8 cellular contexts compared by ENCODE assay signal in the genomic region with DNA sequence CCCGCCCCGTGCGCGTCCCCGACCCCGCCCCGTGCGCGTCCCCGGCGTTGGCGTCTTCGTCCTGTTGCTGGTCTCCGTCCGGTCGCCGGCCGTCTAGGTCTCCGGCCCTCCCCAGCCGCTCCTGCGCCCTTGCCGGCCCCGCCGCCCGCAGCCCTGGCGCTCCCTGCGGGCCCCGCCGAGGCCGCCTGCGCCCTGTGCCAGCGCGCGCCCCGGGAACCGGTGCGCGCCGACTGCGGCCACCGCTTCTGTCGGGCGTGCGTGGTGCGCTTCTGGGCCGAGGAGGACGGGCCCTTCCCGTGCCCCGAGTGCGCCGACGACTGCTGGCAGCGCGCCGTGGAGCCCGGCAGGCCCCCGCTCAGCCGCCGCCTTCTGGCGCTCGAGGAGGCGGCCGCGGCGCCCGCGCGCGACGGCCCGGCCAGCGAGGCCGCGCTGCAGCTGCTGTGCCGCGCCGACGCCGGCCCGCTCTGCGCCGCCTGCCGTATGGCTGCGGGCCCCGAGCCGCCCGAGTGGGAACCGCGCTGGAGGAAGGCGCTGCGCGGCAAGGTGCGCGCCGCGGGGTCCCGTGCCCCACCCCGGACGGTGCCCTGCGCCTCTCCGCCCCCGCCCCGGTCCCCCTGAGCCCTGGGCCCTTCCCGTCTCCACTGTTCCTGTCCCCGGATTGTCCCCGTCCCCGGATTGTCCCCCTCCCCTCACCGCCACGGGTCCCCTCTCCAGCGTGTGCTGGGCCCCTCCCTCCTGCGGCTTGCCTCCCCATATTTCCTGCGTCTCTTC. TPM values are rescaled to one million over a fixed set of nuclear protein-coding genes. Genes with fewer than 3 reads are reported as not detected.
DNase-seq lines count a peak whose midpoint lies in the region; ATAC-seq, FAIRE-seq and TF ChIP-seq lines count a peak whose summit lies in the region.

TSS of gene RNF187 (plus strand) at position 47 of the 771 bp plus-strand sequence.

- no peaks in the 10 kb centered on the region for H3K9me3 ChIP-seq in H1 (ENCODE audit: insufficient read depth in 2 of 2, low read depth in 1 of 2, low read length in 1 of 2)
- H3K9me3 ChIP-seq in mononuclear cell (ENCODE audit: low read depth, low read length), result no peaks in the 10 kb centered on the region

- POLR2A ChIA-PET in H1 (lab: Charles Lee; ENCODE audit: partially characterized antibody), result interaction anchor here (1.3 to 6.9 kb wide), 7 partner anchors 10 to 30 kb away, joined by 4 to 82 read pairs (median 7); a partner anchor contains a TSS

- CTCF ChIA-PET in Calu3 (lab: Charles Lee), result interaction anchor here (0.7 to 1.0 kb wide), 4 partner anchors 94 to 322 kb away, joined by 3 to 15 read pairs (median 4); partner anchors contain the start of gene IBA57
- CTCF ChIA-PET in H1 (lab: Charles Lee; ENCODE audit: partially characterized antibody), result interaction anchor here (0.5 to 2.3 kb wide), 8 partner anchors 11 to 608 kb away, joined by 3 to 15 read pairs (median 5); no protein-coding TSS in a partner anchor

- H3K18ac ChIP-seq in H1 (ENCODE audit: extremely low read depth, low read length), result peak within 1 kb of the TSS; percentile 95

- peaks cover 61% of the 10 kb centered on the region for H3K36me3 Mint-ChIP-seq in Calu3 (ENCODE audit: insufficient read depth, unreplicated experiment)

- TF ChIP-seq RAD21 in H1 (IDR thresholded peaks at IDR 0.05 in 1 of 2, conservative IDR thresholded peaks at IDR 0.05 in 1 of 2; ENCODE audit: low read depth in 2 of 2, low read length in 2 of 2), result no peak

- H4K20me1 ChIP-seq in H1 (replicated peaks in 1 of 2; ENCODE audit: control insufficient read depth in 1 of 2, insufficient read depth in 2 of 2, low read length in 2 of 2), result peaks cover 3 to 15% of the 10 kb centered on the region in 2 experiments

- peak within 1 kb of the TSS; percentile 99 for H2BK120ac ChIP-seq in H1 (replicated peaks; ENCODE audit: low read depth, low read length)

- no peak within 1 kb of the TSS for H3K23ac ChIP-seq in H1 (ENCODE audit: insufficient read length)

- H3K27ac ChIP-seq in H1 (ENCODE audit: low read depth, low read length), result peak within 1 kb of the TSS; percentile 99

- H3K4me3 Mint-ChIP-seq in Calu3 (ENCODE audit: low read depth, unreplicated experiment), result peak within 1 kb of the TSS; percentile 98

- peak; percentile 22 for ATAC-seq in GM21367 (IDR thresholded peaks at IDR 0.05; ENCODE audit: unreplicated experiment)
- peak; percentile 37 to 47 for ATAC-seq in activated CD4-positive, CD25-positive, alpha-beta regulatory T cell treated with anti-CD3 and anti-CD28 coated beads, Interleukin-2, amount 50 U/mL, for 24 hours

- no peaks in the 10 kb centered on the region; a peak in 1 of 4 replicates for H3K79me2 ChIP-seq in H1 (ENCODE audit: control insufficient read depth in 1 of 2, insufficient read depth in 2 of 2, low read length in 2 of 2)

- H4K91ac ChIP-seq in H1 (replicated peaks; ENCODE audit: insufficient read length, low read length), result peak within 1 kb of the TSS; percentile 99

- H3K9ac ChIP-seq in H1 (replicated peaks in 1 of 4; ENCODE audit: extremely low read depth in 1 of 4, low read depth in 3 of 4, low read length in 3 of 4), result peak within 1 kb of the TSS; percentile 48 to 95 (median 88)

- H2AFZ ChIP-seq in H1 (ENCODE audit: low read length), result peak within 1 kb of the TSS; percentile 65; the same call in 1 of the 2 replicates

- H3K56ac ChIP-seq in H1 (replicated peaks; ENCODE audit: insufficient read length, low read depth, low read length), result peak within 1 kb of the TSS; percentile 94

- peak within 1 kb of the TSS; percentile 87 for H3K4ac ChIP-seq in H1 (replicated peaks; ENCODE audit: insufficient read length, low read depth, low read length)

- intact Hi-C loops in Calu3 (cut with micrococcal nuclease; ENCODE audit: unreplicated experiment), result no loop called here

- H3K4me2 ChIP-seq in H1 (ENCODE audit: insufficient read depth in 1 of 2, low read depth in 2 of 2, low read length in 2 of 2), result peak within 1 kb of the TSS; percentile 71 to 93

- 0% methylated on average over 27 of the region's 112 CpGs; no CpG with 5 or more reads in 1 of the 2 experiments for WGBS in H1 (ENCODE audit: extremely low coverage in 1 of 2, insufficient coverage in 1 of 2, insufficient read length in 1 of 2, insufficient replicate concordance in 2 of 2, low coverage in 1 of 2, low lambda C conversion rate in 2 of 2, missing lambda C conversion rate in 1 of 2), 2 experiments

- peak within 1 kb of the TSS; percentile 93 for H4K8ac ChIP-seq in H1 (ENCODE audit: extremely low read depth, insufficient read depth, low read length)

- H3K36me3 ChIP-seq in H1 (ENCODE audit: control insufficient read depth in 2 of 4, insufficient read depth in 4 of 4, low read length in 3 of 4), result peaks cover 4 to 22% (median 8%) of the 10 kb centered on the region in 4 experiments; a peak in 7 of 8 replicates

- H3K9me3 Mint-ChIP-seq in Calu3 (ENCODE audit: low read depth, unreplicated experiment), result no peaks in the 10 kb centered on the region

- H3K79me1 ChIP-seq in H1 (ENCODE audit: low read depth, low read length), result peaks cover 16% of the 10 kb centered on the region

- H3K27me3 Mint-ChIP-seq in Calu3 (ENCODE audit: unreplicated experiment), result no peaks in the 10 kb centered on the region

- BruUV-seq in Calu3 (replicated peaks; lab: Mats Ljungman, UMichigan), result no TSS peak

- H2BK5ac ChIP-seq in H1 (ENCODE audit: low read depth, low read length), result peak within 1 kb of the TSS; percentile 95

- H3K27ac Mint-ChIP-seq in Calu3 (ENCODE audit: unreplicated experiment), result peak within 1 kb of the TSS; percentile 100

- peak within 1 kb of the TSS; percentile 70; the same call in 1 of the 2 replicates for H2BK12ac ChIP-seq in H1 (ENCODE audit: low read depth, low read length)

- no peak for FAIRE-seq in H1 (lab: Jason Lieb, UNC)

- DNase-seq in Calu3, result peak; percentile 96
- no peak for DNase-seq in HT1080 (ENCODE audit: low read depth)
- peak in 1 of 2 experiments; percentile 95 for DNase-seq in H1 (ENCODE audit: low read depth in 1 of 2, low spot score in 2 of 2)
- DNase-seq in stimulated activated CD8-positive, alpha-beta memory T cell treated with anti-CD3 and anti-CD28 coated beads, Interleukin-7, amount 100 ng/mL, for 4 hours (ENCODE audit: low read depth in 2 of 2), result peak; percentile 60 to 78
- DNase-seq in DMS79 treated with DMSO at 0.1 percent for 48 hours (lab: John Stamatoyannopoulos, UW), result no peak

- H3K27me3 ChIP-seq in H1 (replicated peaks in 1 of 4; ENCODE audit: control insufficient read depth in 3 of 4, extremely low read depth in 1 of 4, insufficient read depth in 3 of 4, low read length in 3 of 4) (no peaks in the 10 kb centered on the region), mononuclear cell (ENCODE audit: insufficient read depth, low read length) (no peaks in the 10 kb centered on the region)

- no peak within 1 kb of the TSS for H3K14ac ChIP-seq in H1 (ENCODE audit: insufficient read length)

- peaks cover 14% of the 10 kb centered on the region for H3K4me1 Mint-ChIP-seq in Calu3 (ENCODE audit: low read depth, unreplicated experiment)

- peaks cover 0 to 10% (median 6%) of the 10 kb centered on the region in 4 experiments; a peak in 6 of 7 replicates for H3K4me1 ChIP-seq in H1 (replicated peaks in 1 of 4; ENCODE audit: control insufficient read depth in 3 of 4, insufficient read depth in 4 of 4, low read length in 3 of 4)
- peaks cover 39% of the 10 kb centered on the region for H3K4me1 ChIP-seq in mononuclear cell (ENCODE audit: insufficient read depth, low read length)

- peaks cover 12% of the 10 kb centered on the region for H3K23me2 ChIP-seq in H1 (ENCODE audit: low read depth, low read length)

- TF ChIP-seq EP300 in H1 (IDR thresholded peaks at IDR 0.05; ENCODE audit: borderline replicate concordance in 1 of 2, low read depth in 2 of 2, low read length in 2 of 2), result no peak

- peak within 1 kb of the TSS; percentile 86 for H4K5ac ChIP-seq in H1 (ENCODE audit: insufficient read length, low read depth, low read length)

- H2AK5ac ChIP-seq in H1 (ENCODE audit: low read depth, low read length), result no peak within 1 kb of the TSS

- TF ChIP-seq CTCF in Calu3 (IDR thresholded peaks at IDR 0.05; ENCODE audit: unreplicated experiment) (no peak), H1 (IDR thresholded peaks at IDR 0.05; ENCODE audit: control extremely low read depth in 1 of 3, insufficient read depth in 1 of 3, low read depth in 1 of 3, low read length in 3 of 3) (no peak)

- 0 out of 2 replicates have a peak within 1 kb of the TSS, but pooled peaks have one; percentile 86 for H2BK20ac ChIP-seq in H1 (ENCODE audit: low read length)

- H2BK15ac ChIP-seq in H1 (ENCODE audit: low read length), result peak within 1 kb of the TSS; percentile 72; the same call in 1 of the 2 replicates

- H3K4me3 ChIP-seq in H1 (ENCODE audit: extremely low read depth in 1 of 4, insufficient read depth in 2 of 4, low read depth in 3 of 4, low read length in 4 of 4) (peak within 1 kb of the TSS; percentile 76 to 87 (median 85)), mononuclear cell (ENCODE audit: low read length) (peak within 1 kb of the TSS; percentile 60)

- TF ChIP-seq POLR2A in H1 (IDR thresholded peaks at IDR 0.05; ENCODE audit: control extremely low read depth in 1 of 2, low read depth in 2 of 2, low read length in 2 of 2), result no peak

TF ChIP-seq in H1, 55 proteins besides CTCF, POLR2A, EP300 and RAD21:
- TF ChIP-seq TBP (IDR thresholded peaks at IDR 0.05; ENCODE audit: low read depth, low read length) (no peak), KDM4A (IDR thresholded peaks at IDR 0.05; ENCODE audit: low read depth, low read length, severe bottlenecking) (peak; percentile 39), TAF1 (IDR thresholded peaks at IDR 0.05; ENCODE audit: low read depth, low read length) (0 out of 2 replicates have a peak, but pooled peaks have one; percentile 35)

RNA-seq across cellular contexts. Expression of gene RNF187, which starts in this region (rescaled TPM):
- 87.1 and 99.2 TPM in 2 replicates for total RNA-seq in Calu3 (2022)
- total RNA-seq in HT1080 (2014; rRNA removed; shearing (Covaris generic)), result 55.6 and 56.5 TPM in 2 replicates
- 55.0 and 57.5 TPM in 2 replicates for polyA plus RNA-seq in HT1080 (2015; cell fraction: cytosol; rRNA removed)
- 24.8 and 28.7 TPM in 2 replicates for polyA plus RNA-seq in HT1080 (2015; cell fraction: nucleus; rRNA removed)
- 111 and 113 TPM in 2 replicates for total RNA-seq in H1 (2021; fragmentation: NEBNext Ultra II Directional; extraction: Animal tissue kit (Norgen Biotek cat#: 25700))
- polyA plus RNA-seq in H1 (2011; rRNA removed), result 47.0 and 75.6 TPM in 2 replicates
- 50.1 TPM for polyA plus RNA-seq in H1 (2011; cell fraction: cytosol; rRNA removed)
- polyA plus RNA-seq in H1 (2011; cell fraction: nucleus; rRNA removed), result 42.7 TPM
- polyA plus RNA-seq in H1 (2012, experiment 1 of 2), result 50.8 to 75.3 TPM (median 67.3 TPM) in 4 replicates
- 58.5 TPM for polyA plus RNA-seq in H1 (2012, experiment 2 of 2)
- polyA plus RNA-seq in H1 (2013, experiment 1 of 2), result 30.0 TPM
- polyA plus RNA-seq in H1 (2013, experiment 2 of 2), result 30.1 TPM
- 25.9 and 34.8 TPM in 2 replicates for polyA minus RNA-seq in H1 (2011; rRNA and poly(A)+ RNA removed)
- polyA minus RNA-seq in H1 (2011; cell fraction: cytosol; rRNA and poly(A)+ RNA removed), result 39.0 TPM
- 15.2 TPM for polyA minus RNA-seq in H1 (2011; cell fraction: nucleus; rRNA and poly(A)+ RNA removed)
- 13.7 TPM for total RNA-seq in mononuclear cell

Comparison
In these comparisons a context has a peak if more than half of its experiments do, and no peak if none do; other contexts are left out.
1. DNase-seq: peak in Calu3 (single experiment) and stimulated activated CD8-positive, alpha-beta memory T cell treated with anti-CD3 and anti-CD28 coated beads, Interleukin-7, amount 100 ng/mL, for 4 hours (2 of 2); none in HT1080 (single experiment) and DMS79 treated with DMSO at 0.1 percent for 48 hours (single experiment).